22 cellular contexts compared by ENCODE assay signal in the genomic region with DNA sequence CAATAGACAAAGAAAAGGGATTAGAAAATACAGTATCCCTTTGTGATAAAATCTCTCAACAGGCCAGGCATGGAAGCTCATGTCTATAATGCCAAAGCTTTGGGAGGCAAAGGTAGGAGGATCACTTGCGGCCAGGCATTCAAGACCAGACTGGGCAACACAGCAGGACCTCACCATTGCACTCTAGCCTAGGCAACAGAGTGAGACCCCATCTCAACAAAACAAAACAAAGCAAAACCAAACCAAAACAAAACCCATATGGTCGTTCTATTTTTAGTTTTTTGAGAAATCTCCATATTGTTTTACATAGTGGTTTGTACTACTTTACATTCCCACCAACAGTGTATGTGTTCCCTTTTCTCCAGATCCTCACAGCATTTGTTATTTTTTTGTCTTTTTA.
"Had no signal": no experiment of that assay in that cellular context is flagged by ENCODE, and none has a peak within 500 bp of the region (broad histone marks: within the 10 kb centered on the region; RNA-seq: fewer than 3 reads in every experiment).

No MANE protein-coding gene starts in this region.

- ATAC-seq: effector memory CD8-positive, alpha-beta T cell; esophagus mucosa; foreskin keratinocyte; gastrocnemius medialis; gastroesophageal sphincter; heart left ventricle; heart right ventricle had no signal

- H3K27ac Mint-ChIP-seq: dendritic cell treated with granulocyte-macrophage colony-stimulating factor and Interleukin-4, amounts not matched to agents 40 ng/mL and 50 ng/mL, for 4 days; effector memory CD8-positive, alpha-beta T cell; endodermal cell had no signal

- H3K4me3 Mint-ChIP-seq: dendritic cell treated with granulocyte-macrophage colony-stimulating factor and Interleukin-4, amounts not matched to agents 40 ng/mL and 50 ng/mL, for 4 days; effector memory CD8-positive, alpha-beta T cell; endodermal cell had no signal

- H3K9me3 Mint-ChIP-seq: endodermal cell had no signal

- DNase-seq: colonic mucosa; cortex of kidney; dermis blood vessel endothelial cell; dorsolateral prefrontal cortex; effector CD4-positive, alpha-beta T cell; effector CD8-positive, alpha-beta T cell; effector memory CD4-positive, alpha-beta T cell; effector memory CD8-positive, alpha-beta T cell; endodermal cell; erythroblast; esophagus squamous epithelium; foreskin fibroblast; foreskin keratinocyte; foreskin melanocyte; gastrocnemius medialis; glutamatergic neuron; head of caudate nucleus; heart left ventricle; heart right ventricle had no signal

- H3K27me3 Mint-ChIP-seq: dendritic cell treated with granulocyte-macrophage colony-stimulating factor and Interleukin-4, amounts not matched to agents 40 ng/mL and 50 ng/mL, for 4 days; effector memory CD8-positive, alpha-beta T cell had no signal
